10 cellular contexts compared by ENCODE assay signal in the genomic region with DNA sequence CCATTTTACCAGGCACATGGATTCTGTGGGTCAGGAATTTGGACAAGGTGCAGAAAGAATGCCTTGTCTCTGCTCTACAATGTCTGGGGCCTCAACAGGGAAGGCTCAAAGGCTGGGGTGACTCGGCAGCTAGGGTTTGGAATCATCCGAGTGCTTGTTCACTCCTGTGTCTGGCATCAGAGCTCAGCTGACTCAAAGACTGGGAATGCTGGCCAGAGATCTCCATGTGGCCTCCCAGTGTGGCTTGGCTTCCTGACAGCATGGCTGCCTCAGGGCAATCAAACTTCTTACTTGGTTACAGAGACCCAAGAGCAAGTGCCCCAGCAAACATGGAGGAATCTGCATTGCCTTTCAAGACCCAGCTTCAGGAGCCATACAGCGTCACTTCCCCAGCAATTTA.
DNase-seq lines count a peak whose midpoint lies in the region; ATAC-seq and TF ChIP-seq lines count a peak whose summit lies in the region.
"Had no signal": no experiment of that assay in that cellular context is flagged by ENCODE, and none has a peak within 500 bp of the region (broad histone marks: within the 10 kb centered on the region; RNA-seq: fewer than 3 reads in every experiment).

No MANE protein-coding gene starts in this region.

- intact Hi-C loops in PC-3 (cut with micrococcal nuclease) (no loop called here), left colon (cut with DNase I, micrococcal nuclease) (no loop called here), left ventricle myocardium superior (cut with micrococcal nuclease) (no loop called here)

- no peaks in the 10 kb centered on the region for H3K27me3 ChIP-seq in PC-3 (ENCODE audit: low read length)
- H3K27me3 ChIP-seq: upper lobe of right lung had no signal

- H3K9me2 ChIP-seq in PC-3 (replicated peaks; ENCODE audit: low read length) = no peaks in the 10 kb centered on the region

- peak overlapping the region; percentile 55 for H2AFZ ChIP-seq in PC-3 (ENCODE audit: low read length)

- peaks cover 75% of the 10 kb centered on the region for H3K4me1 Mint-ChIP-seq in chondrocyte (ENCODE audit: low read depth)

- peaks cover 7% of the 10 kb centered on the region for H3K9me3 Mint-ChIP-seq in chondrocyte (ENCODE audit: low read depth)

- H3K36me3 Mint-ChIP-seq in chondrocyte (ENCODE audit: low read depth) = peaks cover 5% of the 10 kb centered on the region

- no peak overlapping the region for H3K4me3 ChIP-seq in PC-3 (ENCODE audit: low read length)
- H3K4me3 ChIP-seq: upper lobe of right lung had no signal

- H3K4me3 Mint-ChIP-seq in chondrocyte (ENCODE audit: unreplicated experiment) = no peak overlapping the region

- CTCF ChIA-PET in PC-3 (lab: Charles Lee) = no interaction called here

- no peaks in the 10 kb centered on the region for H3K79me2 ChIP-seq in PC-3 (ENCODE audit: low read length)

- DNase-seq in EL (peak; percentile 99), PC-3 (peak; percentile 93), chondrocyte (ENCODE audit: low spot score) (no peak), non-pigmented ciliary epithelial cell (ENCODE audit: low read depth) (peak; percentile 92), ureter (ENCODE audit: low spot score) (no peak), left colon (no peak), left ventricle myocardium superior (no peak)
- DNase-seq: upper lobe of right lung had no signal

- no peaks in the 10 kb centered on the region for H4K20me1 ChIP-seq in PC-3 (ENCODE audit: low read length)

- peak overlapping the region; percentile 37 for H3K9ac ChIP-seq in PC-3 (ENCODE audit: low read length)

- peak overlapping the region; percentile 48; the same call in 1 of the 2 replicates for H3K4me2 ChIP-seq in PC-3 (ENCODE audit: low read length)

- no peaks in the 10 kb centered on the region for H3K36me3 ChIP-seq in PC-3 (ENCODE audit: low read depth, low read length)
- H3K36me3 ChIP-seq: upper lobe of right lung had no signal

- POLR2A ChIA-PET in PC-3 (lab: Charles Lee; ENCODE audit: unreplicated experiment) = no interaction called here

- H3K27ac Mint-ChIP-seq in chondrocyte (ENCODE audit: unreplicated experiment) = peak overlapping the region; percentile 75

- peaks cover 19% of the 10 kb centered on the region for H3K4me1 ChIP-seq in PC-3 (ENCODE audit: insufficient read depth, low read length)
- H3K4me1 ChIP-seq: upper lobe of right lung had no signal

- peak; percentile 93 for ATAC-seq in PC-3
- ATAC-seq in left colon = no peak
- ATAC-seq in left ventricle myocardium superior = no peak
- ATAC-seq in HG03520 (IDR thresholded peaks at IDR 0.05; ENCODE audit: unreplicated experiment) = no peak
- ATAC-seq: activated naive CD4-positive, alpha-beta T cell treated with anti-CD3 and anti-CD28 coated beads, Interleukin-2, amount 50 U/mL, for 72 hours; upper lobe of right lung had no signal

- no peaks in the 10 kb centered on the region for H3K9me3 ChIP-seq in PC-3 (ENCODE audit: low read length)
- H3K9me3 ChIP-seq: upper lobe of right lung had no signal

- TF ChIP-seq CTCF in PC-3 (conservative IDR thresholded peaks at IDR 0.05; ENCODE audit: low read depth, low read length) = no peak
- no peak for TF ChIP-seq CTCF in chondrocyte (IDR thresholded peaks at IDR 0.05)

- BruUV-seq in PC-3 (replicated peaks; lab: Mats Ljungman, UMichigan) = no TSS peak

- no peaks in the 10 kb centered on the region for H3K27me3 Mint-ChIP-seq in chondrocyte (ENCODE audit: low read depth)

- H3K27ac ChIP-seq in PC-3 (ENCODE audit: low read length) = peak overlapping the region; percentile 85
- H3K27ac ChIP-seq: upper lobe of right lung had no signal

- peaks cover 3% of the 10 kb centered on the region for H3F3A ChIP-seq in PC-3 (ENCODE audit: low read length, unreplicated experiment)

Comparison
In these comparisons a context has a peak if more than half of its experiments do, and no peak if none do; other contexts are left out.
1. DNase-seq: peak in EL (single experiment), PC-3 (single experiment) and non-pigmented ciliary epithelial cell (single experiment); none in chondrocyte (single experiment), ureter (single experiment), left colon (0 of 2) and left ventricle myocardium superior (single experiment).